2 cellular contexts compared by ENCODE assay signal in the genomic region with DNA sequence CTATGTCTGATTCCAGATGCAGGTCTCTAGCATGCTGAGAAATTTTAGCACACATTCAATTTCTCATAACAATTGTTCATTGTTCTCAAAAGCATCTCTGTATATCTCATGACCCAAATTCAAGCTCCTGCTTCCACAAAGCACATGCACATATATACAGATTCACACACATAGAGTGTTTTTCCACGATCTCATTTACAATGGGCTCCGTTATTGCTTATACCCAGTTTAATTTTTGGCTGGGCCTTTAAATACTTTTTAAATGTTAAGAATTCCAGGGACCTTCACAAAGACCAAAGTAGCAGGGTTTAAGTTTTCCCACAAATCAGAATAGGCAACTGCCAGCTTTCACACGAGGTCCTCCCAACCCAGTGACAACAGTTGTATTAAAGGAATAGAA.
TF ChIP-seq lines count a peak whose summit lies in the region.

No MANE protein-coding gene starts in this region.

TF ChIP-seq in SK-N-SH, 30 proteins besides CTCF, POLR2A, EP300 and RAD21:
- no peak for TF ChIP-seq YY1 (IDR thresholded peaks at IDR 0.05; ENCODE audit: low read depth)
- no peak for TF ChIP-seq FOXM1 (IDR thresholded peaks at IDR 0.05; ENCODE audit: low read depth)
- TF ChIP-seq SIN3A (IDR thresholded peaks at IDR 0.05; ENCODE audit: borderline replicate concordance, low read depth, low read length): no peak
- no peak for TF ChIP-seq FOXJ3 (CRISPR knock-in tag; IDR thresholded peaks at IDR 0.05)
- TF ChIP-seq TAF1 (IDR thresholded peaks at IDR 0.05; ENCODE audit: borderline replicate concordance, low read depth, low read length): no peak
- TF ChIP-seq, protein P1, sequence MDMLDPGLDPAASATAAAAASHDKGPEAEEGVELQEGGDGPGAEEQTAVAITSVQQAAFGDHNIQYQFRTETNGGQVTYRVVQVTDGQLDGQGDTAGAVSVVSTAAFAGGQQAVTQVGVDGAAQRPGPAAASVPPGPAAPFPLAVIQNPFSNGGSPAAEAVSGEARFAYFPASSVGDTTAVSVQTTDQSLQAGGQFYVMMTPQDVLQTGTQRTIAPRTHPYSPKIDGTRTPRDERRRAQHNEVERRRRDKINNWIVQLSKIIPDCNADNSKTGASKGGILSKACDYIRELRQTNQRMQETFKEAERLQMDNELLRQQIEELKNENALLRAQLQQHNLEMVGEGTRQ (IDR thresholded peaks at IDR 0.05; ENCODE audit: borderline replicate concordance, low read depth, low read length): no peak
- no peak for TF ChIP-seq RFX5 (IDR thresholded peaks at IDR 0.05; ENCODE audit: low read length)
- no peak for TF ChIP-seq MXI1 (IDR thresholded peaks at IDR 0.05; ENCODE audit: low read depth, low read length)
- no peak for TF ChIP-seq TEAD4 (IDR thresholded peaks at IDR 0.05; ENCODE audit: borderline replicate concordance, insufficient read depth)
- TF ChIP-seq, protein P2, sequence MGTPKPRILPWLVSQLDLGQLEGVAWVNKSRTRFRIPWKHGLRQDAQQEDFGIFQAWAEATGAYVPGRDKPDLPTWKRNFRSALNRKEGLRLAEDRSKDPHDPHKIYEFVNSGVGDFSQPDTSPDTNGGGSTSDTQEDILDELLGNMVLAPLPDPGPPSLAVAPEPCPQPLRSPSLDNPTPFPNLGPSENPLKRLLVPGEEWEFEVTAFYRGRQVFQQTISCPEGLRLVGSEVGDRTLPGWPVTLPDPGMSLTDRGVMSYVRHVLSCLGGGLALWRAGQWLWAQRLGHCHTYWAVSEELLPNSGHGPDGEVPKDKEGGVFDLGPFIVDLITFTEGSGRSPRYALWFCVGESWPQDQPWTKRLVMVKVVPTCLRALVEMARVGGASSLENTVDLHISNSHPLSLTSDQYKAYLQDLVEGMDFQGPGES (IDR thresholded peaks at IDR 0.05; ENCODE audit: low read depth, low read length): no peak
- no peak for TF ChIP-seq POLR2AphosphoS5 (IDR thresholded peaks at IDR 0.05; ENCODE audit: low read depth, low read length)
- no peak for TF ChIP-seq EZH2phosphoT487 (IDR thresholded peaks at IDR 0.05; ENCODE audit: borderline replicate concordance, low read depth)

TF ChIP-seq in SK-N-SH treated with all-trans-retinoic acid at 6 μM for 48 hours, 23 proteins besides CTCF, POLR2A, EP300 and RAD21:
- TF ChIP-seq BACH2 (CRISPR knock-in tag; IDR thresholded peaks at IDR 0.05; ENCODE audit: borderline replicate concordance) (no peak), OSR1 (CRISPR knock-in tag; IDR thresholded peaks at IDR 0.05) (no peak), GLIS3 (CRISPR knock-in tag; IDR thresholded peaks at IDR 0.05) (no peak), RARB (CRISPR knock-in tag; IDR thresholded peaks at IDR 0.05) (no peak), ESRRG (CRISPR knock-in tag; IDR thresholded peaks at IDR 0.05) (no peak)
- TF ChIP-seq, protein P3, sequence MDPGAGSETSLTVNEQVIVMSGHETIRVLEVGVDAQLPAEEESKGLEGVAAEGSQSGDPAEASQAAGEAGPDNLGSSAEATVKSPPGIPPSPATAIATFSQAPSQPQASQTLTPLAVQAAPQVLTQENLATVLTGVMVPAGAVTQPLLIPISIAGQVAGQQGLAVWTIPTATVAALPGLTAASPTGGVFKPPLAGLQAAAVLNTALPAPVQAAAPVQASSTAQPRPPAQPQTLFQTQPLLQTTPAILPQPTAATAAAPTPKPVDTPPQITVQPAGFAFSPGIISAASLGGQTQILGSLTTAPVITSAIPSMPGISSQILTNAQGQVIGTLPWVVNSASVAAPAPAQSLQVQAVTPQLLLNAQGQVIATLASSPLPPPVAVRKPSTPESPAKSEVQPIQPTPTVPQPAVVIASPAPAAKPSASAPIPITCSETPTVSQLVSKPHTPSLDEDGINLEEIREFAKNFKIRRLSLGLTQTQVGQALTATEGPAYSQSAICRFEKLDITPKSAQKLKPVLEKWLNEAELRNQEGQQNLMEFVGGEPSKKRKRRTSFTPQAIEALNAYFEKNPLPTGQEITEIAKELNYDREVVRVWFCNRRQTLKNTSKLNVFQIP (CRISPR knock-in tag; IDR thresholded peaks at IDR 0.05; ENCODE audit: borderline replicate concordance, low read depth): no peak
